In the genomic region with DNA sequence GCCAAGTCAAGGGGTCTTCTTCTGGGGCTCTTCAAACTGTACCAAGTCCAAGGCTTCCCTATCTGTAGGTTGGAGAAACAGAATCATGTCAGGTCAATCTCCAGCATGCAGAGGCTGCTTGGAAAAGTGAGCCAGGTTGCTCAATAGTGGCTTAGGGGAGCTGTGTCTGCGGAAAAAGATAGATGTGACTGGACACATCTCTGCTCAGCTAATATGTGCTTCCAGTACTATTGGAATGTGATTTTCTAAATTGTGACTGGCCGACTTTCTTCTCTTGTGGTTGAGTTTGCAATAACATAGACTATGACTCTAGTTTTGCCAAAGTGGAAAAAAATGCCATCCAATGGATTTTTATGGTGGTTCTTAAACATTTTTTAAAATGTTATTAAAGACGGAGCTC, we compare ENCODE assay signal across 22 cellular contexts.
"Had no signal": no experiment of that assay in that cellular context is flagged by ENCODE, and none has a peak within 500 bp of the region (broad histone marks: within the 10 kb centered on the region; RNA-seq: fewer than 3 reads in every experiment).

No MANE protein-coding gene starts in this region.

- H3K4me3 Mint-ChIP-seq: activated CD4-positive, alpha-beta T cell treated with anti-CD3 and anti-CD28 coated beads, Interleukin-2, amount 10 ng/mL, durations not matched to agents 7 days and 5 days; activated naive CD4-positive, alpha-beta T cell treated with anti-CD3 and anti-CD28 coated beads, Interleukin-2, amount 50 U/mL, for 24 hours; activated T-cell treated with anti-CD3 and anti-CD28 coated beads, Interleukin-2, amount 50 U/mL, for 72 hours; endodermal cell; nephron progenitor cell; stimulated activated naive CD8-positive, alpha-beta T cell treated with anti-CD3 and anti-CD28 coated beads, Interleukin-15, amount 100 ng/mL, for 72 hours had no signal

- H3K9me3 ChIP-seq: adrenal gland, prostate gland, vagina had no signal

- H3K4me1 Mint-ChIP-seq: activated CD4-positive, alpha-beta T cell treated with anti-CD3 and anti-CD28 coated beads, Interleukin-2, amount 10 ng/mL, durations not matched to agents 7 days and 5 days; activated naive CD4-positive, alpha-beta T cell treated with anti-CD3 and anti-CD28 coated beads, Interleukin-2, amount 50 U/mL, for 24 hours; endodermal cell; stimulated activated naive CD8-positive, alpha-beta T cell treated with anti-CD3 and anti-CD28 coated beads, Interleukin-15, amount 100 ng/mL, for 72 hours had no signal

- H3K27me3 ChIP-seq: adrenal gland, dorsolateral prefrontal cortex, vagina had no signal

- H3K9me3 Mint-ChIP-seq: activated CD4-positive, alpha-beta T cell treated with anti-CD3 and anti-CD28 coated beads, Interleukin-2, amount 10 ng/mL, durations not matched to agents 7 days and 5 days; activated naive CD4-positive, alpha-beta T cell treated with anti-CD3 and anti-CD28 coated beads, Interleukin-2, amount 50 U/mL, for 24 hours; endodermal cell; stimulated activated naive CD8-positive, alpha-beta T cell treated with anti-CD3 and anti-CD28 coated beads, Interleukin-15, amount 100 ng/mL, for 72 hours had no signal

- H3K27ac ChIP-seq: adrenal gland, dorsolateral prefrontal cortex, epithelial cell of prostate, prostate gland, vagina had no signal

- DNase-seq: activated CD4-positive, alpha-beta T cell treated with anti-CD3 and anti-CD28 coated beads, Interleukin-2, amount 10 ng/mL, durations not matched to agents 7 days and 5 days; activated CD8-positive, alpha-beta memory T cell treated with anti-CD3 and anti-CD28 coated beads for 24 hours; activated effector memory CD4-positive, alpha-beta T cell treated with anti-CD3 and anti-CD28 coated beads, Interleukin-2, amount 50 U/mL, for 16 hours; activated T-cell treated with anti-CD3 and anti-CD28 coated beads, Interleukin-2, amount 50 U/mL, for 72 hours; adrenal gland; dorsolateral prefrontal cortex; endodermal cell; hypothalamus; midbrain; nephron progenitor cell; nucleus accumbens; right cardiac atrium; stimulated activated CD4-positive, alpha-beta T cell treated with anti-CD3 and anti-CD28 coated beads, Interleukin-15, amount 100 ng/mL, for 24 hours; stimulated activated CD4-positive, alpha-beta T cell treated with anti-CD3 and anti-CD28 coated beads, Interleukin-2, amount 100 ng/mL, for 48 hours; stimulated activated naive CD8-positive, alpha-beta T cell treated with anti-CD3 and anti-CD28 coated beads, Interleukin-15, amount 100 ng/mL, for 72 hours; trophoblast cell had no signal

- H3K4me1 ChIP-seq: adrenal gland, prostate gland, vagina had no signal

- H3K27ac Mint-ChIP-seq: activated CD4-positive, alpha-beta T cell treated with anti-CD3 and anti-CD28 coated beads, Interleukin-2, amount 10 ng/mL, durations not matched to agents 7 days and 5 days; activated naive CD4-positive, alpha-beta T cell treated with anti-CD3 and anti-CD28 coated beads, Interleukin-2, amount 50 U/mL, for 24 hours; activated T-cell treated with anti-CD3 and anti-CD28 coated beads, Interleukin-2, amount 50 U/mL, for 72 hours; endodermal cell; nephron progenitor cell; stimulated activated naive CD8-positive, alpha-beta T cell treated with anti-CD3 and anti-CD28 coated beads, Interleukin-15, amount 100 ng/mL, for 72 hours had no signal

- H3K36me3 Mint-ChIP-seq: activated naive CD4-positive, alpha-beta T cell treated with anti-CD3 and anti-CD28 coated beads, Interleukin-2, amount 50 U/mL, for 24 hours had no signal

- H3K36me3 ChIP-seq: adrenal gland, prostate gland, vagina had no signal

- H3K4me3 ChIP-seq: adrenal gland, dorsolateral prefrontal cortex, lung, prostate gland, skin epidermis, vagina had no signal
